In genomic region chr3:30658328-30659052, GRCh38 we compare ENCODE assay signal across 8 cellular contexts. TPM values are rescaled to one million over a fixed set of nuclear protein-coding genes. Genes with fewer than 3 reads are reported as not detected.
DNase-seq lines count a peak whose midpoint lies in the region; ATAC-seq and TF ChIP-seq lines count a peak whose summit lies in the region.

No MANE protein-coding gene starts in this region.

- no peak overlapping the region for H2BK15ac ChIP-seq in mesenchymal stem cell (ENCODE audit: low read depth, poor library complexity, severe bottlenecking)

- H2AFZ ChIP-seq in SU-DHL-6 (ENCODE audit: low read depth, low read length, severe bottlenecking) (no peak overlapping the region), mesenchymal stem cell (ENCODE audit: low read depth, low read length) (no peak overlapping the region)

- H4K91ac ChIP-seq in mesenchymal stem cell (ENCODE audit: low read length): peak overlapping the region; percentile 92

- no peaks in the 10 kb centered on the region for H3K9me2 ChIP-seq in SU-DHL-6 (replicated peaks; ENCODE audit: insufficient read depth, low read length)

- no peak for TF ChIP-seq CTCF in SU-DHL-6 (IDR thresholded peaks at IDR 0.05; ENCODE audit: insufficient read depth, low read length, poor library complexity, severe bottlenecking)
- no peak for TF ChIP-seq CTCF in coronary artery (IDR thresholded peaks at IDR 0.05)

- H2BK120ac ChIP-seq in mesenchymal stem cell (ENCODE audit: low read depth, low read length): peak overlapping the region; percentile 64

- H3K18ac ChIP-seq in mesenchymal stem cell (ENCODE audit: low read depth in 1 of 2, low read length in 2 of 2): peak overlapping the region in 1 of 2 experiments; percentile 87

- H3K14ac ChIP-seq in mesenchymal stem cell (ENCODE audit: low read length in 2 of 2): no peak overlapping the region

- H2AK5ac ChIP-seq in mesenchymal stem cell (ENCODE audit: low read length, severe bottlenecking): peak overlapping the region; percentile 71

- H2BK5ac ChIP-seq in mesenchymal stem cell (ENCODE audit: low read depth, low read length, poor library complexity, severe bottlenecking): peak overlapping the region; percentile 31

- peak; percentile 62 for DNase-seq in Ammon's horn (ENCODE audit: low spot score)
- no peak for DNase-seq in coronary artery (ENCODE audit: low spot score)
- DNase-seq in mesenchymal stem cell: peak; percentile 88
- DNase-seq in NCI-H526 treated with DMSO at 0.1 percent for 48 hours (lab: John Stamatoyannopoulos, UW): no peak
- no peak for DNase-seq in islet precursor cell

- H3K4me2 ChIP-seq in SU-DHL-6 (ENCODE audit: low read depth, low read length, poor library complexity, severe bottlenecking) (peak overlapping the region; percentile 58), mesenchymal stem cell (ENCODE audit: low read length, poor library complexity, severe bottlenecking) (no peak overlapping the region)

- no peaks in the 10 kb centered on the region for H3K9me3 ChIP-seq in SU-DHL-6 (ENCODE audit: insufficient read depth, low read length)
- no peaks in the 10 kb centered on the region for H3K9me3 ChIP-seq in mesenchymal stem cell (ENCODE audit: control insufficient read depth, low read length)

- 7% methylated on average over 8 of the region's 9 CpGs for WGBS in mesenchymal stem cell

- H3K36me3 ChIP-seq in SU-DHL-6 (ENCODE audit: low read length) (peaks cover 11% of the 10 kb centered on the region; the same call in 1 of the 2 replicates), mesenchymal stem cell (ENCODE audit: control insufficient read depth in 1 of 2, insufficient read depth in 2 of 2, low read depth in 1 of 2, low read length in 2 of 2) (peaks cover 12 to 89% of the 10 kb centered on the region in 2 experiments)

- peaks cover 10% of the 10 kb centered on the region; the same call in 1 of the 2 replicates for H3K79me2 ChIP-seq in SU-DHL-6 (ENCODE audit: insufficient read depth, low read length)

- H3K9ac ChIP-seq in SU-DHL-6 (ENCODE audit: low read length): peak overlapping the region; percentile 43
- peak overlapping the region; percentile 76 for H3K9ac ChIP-seq in mesenchymal stem cell (ENCODE audit: low read length)

- no peaks in the 10 kb centered on the region for H3K27me3 ChIP-seq in SU-DHL-6 (ENCODE audit: low read length)
- H3K27me3 ChIP-seq in mesenchymal stem cell (ENCODE audit: control insufficient read depth in 1 of 2, insufficient read depth in 1 of 2, low read length in 2 of 2): no peaks in the 10 kb centered on the region

- peak overlapping the region; percentile 28 to 49 for H2BK12ac ChIP-seq in mesenchymal stem cell (ENCODE audit: low read length in 2 of 2)

- H3F3A ChIP-seq in SU-DHL-6 (ENCODE audit: insufficient read depth): peaks cover 16% of the 10 kb centered on the region

- peak overlapping the region; percentile 54 for H4K8ac ChIP-seq in mesenchymal stem cell (ENCODE audit: low read length)

- peak overlapping the region; percentile 89 for H3K27ac ChIP-seq in SU-DHL-6 (ENCODE audit: low read depth, low read length)
- H3K27ac ChIP-seq in coronary artery: peak overlapping the region; percentile 50 to 82
- H3K27ac ChIP-seq in mesenchymal stem cell (ENCODE audit: low read length, poor library complexity, severe bottlenecking): peak overlapping the region; percentile 100

- no peak overlapping the region for H3K23ac ChIP-seq in mesenchymal stem cell (ENCODE audit: low read length in 2 of 2)

- no peaks in the 10 kb centered on the region for H4K20me1 ChIP-seq in SU-DHL-6 (ENCODE audit: low read depth, low read length)

- H3K79me1 ChIP-seq in mesenchymal stem cell (replicated peaks; ENCODE audit: low read length, poor library complexity, severe bottlenecking): peaks cover 11% of the 10 kb centered on the region

- peak overlapping the region in 1 of 2 experiments; percentile 37 for H3K4ac ChIP-seq in mesenchymal stem cell (ENCODE audit: low read depth in 1 of 2, low read length in 2 of 2)

- ATAC-seq in GM19463 (IDR thresholded peaks at IDR 0.05; ENCODE audit: unreplicated experiment): peak; percentile 89
- peak; percentile 92 for ATAC-seq in HG03460 (IDR thresholded peaks at IDR 0.05; ENCODE audit: unreplicated experiment)

- peak overlapping the region; percentile 1 for H3K4me3 ChIP-seq in SU-DHL-6 (ENCODE audit: insufficient read depth, low read length, poor library complexity, severe bottlenecking)
- peak overlapping the region; percentile 33 for H3K4me3 ChIP-seq in coronary artery
- peak overlapping the region in 1 of 2 experiments; percentile 48 for H3K4me3 ChIP-seq in mesenchymal stem cell (ENCODE audit: insufficient read depth in 1 of 2, low read depth in 1 of 2, low read length in 2 of 2)

- H3K4me1 ChIP-seq in mesenchymal stem cell (ENCODE audit: control insufficient read depth, insufficient read depth, low read depth, low read length): peaks cover 18% of the 10 kb centered on the region

RNA-seq across cellular contexts. Expression of gene TGFBR2, which starts 52.1 kb away (rescaled TPM):
- 195 TPM for polyA plus RNA-seq in mesenchymal stem cell (2013, experiment 1 of 2)
- 202 TPM for polyA plus RNA-seq in mesenchymal stem cell (2013, experiment 2 of 2)

Comparison
In these comparisons a context has a peak if more than half of its experiments do, and no peak if none do; other contexts are left out.
1. DNase-seq: peak in Ammon's horn (single experiment) and mesenchymal stem cell (single experiment); none in coronary artery (single experiment), NCI-H526 treated with DMSO at 0.1 percent for 48 hours (single experiment) and islet precursor cell (single experiment).
2. Peak in every context shown above with its lines, with median percentiles within 50 percentile points of each other: H3K27ac ChIP-seq.